17 cellular contexts compared by ENCODE assay signal in the genomic region with DNA sequence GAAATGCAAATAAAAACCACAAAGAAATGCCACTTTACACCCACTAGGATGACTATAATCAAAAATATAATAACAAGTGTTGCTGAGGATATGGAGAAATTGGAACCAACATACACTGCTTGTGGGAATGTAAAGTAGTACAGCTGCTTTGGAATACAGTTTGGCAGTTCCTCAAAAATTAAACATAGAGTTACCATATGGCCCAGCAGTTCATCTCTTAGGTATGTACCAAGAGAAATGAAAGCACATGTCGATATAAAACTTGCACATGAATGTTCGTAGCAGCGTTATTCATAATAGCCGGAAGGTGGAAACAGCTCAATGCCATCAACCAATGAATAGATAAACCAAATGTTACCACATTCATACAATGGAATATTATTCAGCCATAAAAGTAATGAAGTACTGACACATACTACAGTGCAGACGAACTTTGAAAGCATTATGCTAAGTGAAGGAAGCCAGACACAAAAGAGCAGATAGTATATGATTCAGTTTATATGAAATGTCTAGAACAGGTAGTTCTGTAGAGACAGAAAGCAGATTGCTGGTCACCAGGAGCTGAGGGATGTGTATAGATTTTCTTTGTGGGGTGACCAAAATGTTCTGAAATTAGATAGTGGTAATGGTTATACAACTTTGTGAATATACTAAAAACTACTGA. TPM values are rescaled to one million over a fixed set of nuclear protein-coding genes. Genes with fewer than 3 reads are reported as not detected.
DNase-seq lines count a peak whose midpoint lies in the region; ATAC-seq and TF ChIP-seq lines count a peak whose summit lies in the region.
"Had no signal": no experiment of that assay in that cellular context is flagged by ENCODE, and none has a peak within 500 bp of the region (broad histone marks: within the 10 kb centered on the region; RNA-seq: fewer than 3 reads in every experiment).

No MANE protein-coding gene starts in this region.

- no peak overlapping the region for H2AFZ ChIP-seq in fibroblast of lung (ENCODE audit: low read length)

- H3K4me1 ChIP-seq in cardiac muscle cell (ENCODE audit: low read depth) (peaks cover 3% of the 10 kb centered on the region), right atrium auricular region (peaks cover 0 to 9% of the 10 kb centered on the region in 2 donors), fibroblast of lung (ENCODE audit: control insufficient read depth, extremely low read depth, insufficient read depth, low read length) (peaks cover 5% of the 10 kb centered on the region), transverse colon (peaks cover 0 to 9% (median 4%) of the 10 kb centered on the region in 4 donors)

- ATAC-seq in GM19324 (IDR thresholded peaks at IDR 0.05; ENCODE audit: low FRiP score, unreplicated experiment) = no peak
- no peak for ATAC-seq in GM18502 (IDR thresholded peaks at IDR 0.05; ENCODE audit: poor library complexity, unreplicated experiment)
- ATAC-seq in GM21717 (IDR thresholded peaks at IDR 0.05; ENCODE audit: unreplicated experiment) = no peak
- ATAC-seq: A549; activated CD8-positive, alpha-beta T cell treated with anti-CD3 and anti-CD28 coated beads for 36 hours; activated T-cell treated with anti-CD3 and anti-CD28 coated beads, Interleukin-2, amount 50 U/mL, for 72 hours; effector memory CD8-positive, alpha-beta T cell; lower lobe of right lung; stimulated activated naive CD8-positive, alpha-beta T cell treated with anti-CD3 and anti-CD28 coated beads, Interleukin-15, amount 100 ng/mL, for 72 hours had no signal

- in situ Hi-C loops in transverse colon (cut with MboI; ENCODE audit: low pct_ligation_motif_present in 1 of 4, low pct_unique_long_range_greater_than_20kb in 1 of 4, low sequenced_read_pairs in 3 of 4) = loop anchor here in 1 of 4 donors (25.0 kb wide), 2 partner anchors 270 to 405 kb away; no protein-coding TSS in a partner anchor

- no peak for TF ChIP-seq EP300 in transverse colon (IDR thresholded peaks at IDR 0.05; ENCODE audit: low read depth)

- peak overlapping the region; percentile 24 for H3K27ac ChIP-seq in cardiac muscle cell
- H3K27ac ChIP-seq in right atrium auricular region = no peak overlapping the region
- H3K27ac ChIP-seq in fibroblast of lung (ENCODE audit: insufficient read depth, low read length) = no peak overlapping the region
- H3K27ac ChIP-seq in transverse colon = peak overlapping the region in 3 of 4 donors; percentile 9 to 44 (median 41)
- H3K27ac ChIP-seq: A549, lower lobe of right lung, VCaP had no signal

- DNase-seq in cardiac muscle cell (ENCODE audit: low read depth in 1 of 2, low spot score in 1 of 2) = peak in 1 of 2 donors; percentile 44
- DNase-seq in right atrium auricular region (ENCODE audit: low spot score) = no peak
- peak; percentile 40 for DNase-seq in NCI-H446 treated with DMSO at 0.1 percent for 48 hours (lab: John Stamatoyannopoulos, UW)
- peak; percentile 72 to 84 for DNase-seq in fibroblast of lung (ENCODE audit: low read depth in 2 of 2)
- DNase-seq in transverse colon = no peak
- DNase-seq: activated CD8-positive, alpha-beta T cell treated with anti-CD3 and anti-CD28 coated beads for 36 hours; activated T-cell treated with anti-CD3 and anti-CD28 coated beads, Interleukin-2, amount 50 U/mL, for 72 hours; CD4-positive, alpha-beta memory T cell; effector memory CD8-positive, alpha-beta T cell; lower lobe of right lung; NCI-H1436; stimulated activated naive CD8-positive, alpha-beta T cell treated with anti-CD3 and anti-CD28 coated beads, Interleukin-15, amount 100 ng/mL, for 72 hours had no signal

- no peaks in the 10 kb centered on the region for H3K27me3 ChIP-seq in cardiac muscle cell
- H3K27me3 ChIP-seq in right atrium auricular region = no peaks in the 10 kb centered on the region
- H3K27me3 ChIP-seq in fibroblast of lung (ENCODE audit: control insufficient read depth, insufficient read depth, low read length) = no peaks in the 10 kb centered on the region
- H3K27me3 ChIP-seq in transverse colon = no peaks in the 10 kb centered on the region

- TF ChIP-seq CTCF in cardiac muscle cell (IDR thresholded peaks at IDR 0.05; ENCODE audit: low read depth, low read length) = no peak
- TF ChIP-seq CTCF in right atrium auricular region (IDR thresholded peaks at IDR 0.05) = no peak
- TF ChIP-seq CTCF in fibroblast of lung (conservative IDR thresholded peaks at IDR 0.05 in 1 of 2, IDR thresholded peaks at IDR 0.05 in 1 of 2; ENCODE audit: low read depth in 1 of 2, low read length in 2 of 2) = no peak
- no peak for TF ChIP-seq CTCF in transverse colon (IDR thresholded peaks at IDR 0.05)

- H4K20me1 ChIP-seq in fibroblast of lung (ENCODE audit: control insufficient read depth, extremely low read depth, insufficient read depth, low read length) = no peaks in the 10 kb centered on the region

- 74 to 87% methylated on average over 5 of the region's 5 CpGs for WGBS in transverse colon (ENCODE audit: low coverage in 1 of 2), 2 donors

- H3K9me3 ChIP-seq in cardiac muscle cell (ENCODE audit: low read depth) = no peaks in the 10 kb centered on the region
- no peaks in the 10 kb centered on the region for H3K9me3 ChIP-seq in right atrium auricular region
- no peaks in the 10 kb centered on the region for H3K9me3 ChIP-seq in fibroblast of lung (ENCODE audit: control insufficient read depth, insufficient read depth, low read depth, low read length)
- H3K9me3 ChIP-seq in transverse colon = no peaks in the 10 kb centered on the region
- H3K9me3 ChIP-seq: A549, lower lobe of right lung had no signal

- H3K79me2 ChIP-seq in fibroblast of lung (ENCODE audit: control insufficient read depth, insufficient read depth, low read length) = no peaks in the 10 kb centered on the region

- no peak overlapping the region for H3K9ac ChIP-seq in fibroblast of lung (ENCODE audit: insufficient read depth, low read length)

- intact Hi-C loops in transverse colon (cut with DNase I; ENCODE audit: low total_unique reads) = no loop called here

- no peak overlapping the region for H3K4me2 ChIP-seq in fibroblast of lung (ENCODE audit: extremely low read depth, insufficient read depth, low read length)
- H3K4me2 ChIP-seq: A549 had no signal

- H3K4me3 ChIP-seq in cardiac muscle cell (no peak overlapping the region), right atrium auricular region (no peak overlapping the region), fibroblast of lung (replicated peaks in 1 of 4; ENCODE audit: control extremely low read depth in 1 of 4, insufficient read depth in 1 of 4, low read depth in 3 of 4, low read length in 4 of 4) (no peak overlapping the region), transverse colon (no peak overlapping the region)
- H3K4me3 ChIP-seq: A549, lower lobe of right lung had no signal

- H3K36me3 ChIP-seq in cardiac muscle cell = peaks cover 16% of the 10 kb centered on the region
- peaks cover 25% of the 10 kb centered on the region for H3K36me3 ChIP-seq in right atrium auricular region
- no peaks in the 10 kb centered on the region for H3K36me3 ChIP-seq in fibroblast of lung (ENCODE audit: control insufficient read depth, insufficient read depth, low read length)
- peaks cover 0 to 14% (median 4%) of the 10 kb centered on the region in 4 donors for H3K36me3 ChIP-seq in transverse colon

- no peak for TF ChIP-seq POLR2A in transverse colon (IDR thresholded peaks at IDR 0.05)

RNA-seq across cellular contexts. Expression of a gene that starts 12.4 kb away (rescaled TPM):
- 27.6 and 44.2 TPM in 2 replicates for total RNA-seq in cardiac muscle cell
- 35.9 and 36.6 TPM in 2 replicates for polyA plus RNA-seq in cardiac muscle cell
- 100 to 1,000 TPM; 115 to 258 TPM for total RNA-seq in right atrium auricular region
- total RNA-seq in fibroblast of lung = 40.8 and 64.7 TPM in 2 replicates
- polyA plus RNA-seq in fibroblast of lung = 68.5 and 79.7 TPM in 2 replicates
- 54.0 and 72.0 TPM in 2 replicates for polyA plus RNA-seq in fibroblast of lung (2012)
- 2.7 and 5.1 TPM in 2 replicates for polyA minus RNA-seq in fibroblast of lung (ENCODE audit: low replicate concordance)
- 10 to 100 TPM in 3 of 4 donors, 1 to 10 TPM in 1; 8.6 to 96.5 (median 73.1) TPM for total RNA-seq in transverse colon

RNA-seq across cellular contexts. Expression of a gene that starts 28.7 kb away (rescaled TPM):
- 19.2 and 22.5 TPM in 2 replicates for total RNA-seq in cardiac muscle cell
- 12.8 and 17.4 TPM in 2 replicates for polyA plus RNA-seq in cardiac muscle cell
- 1 to 10 TPM; 5.0 to 7.2 TPM for total RNA-seq in right atrium auricular region
- 6.4 and 8.8 TPM in 2 replicates for total RNA-seq in fibroblast of lung
- polyA plus RNA-seq in fibroblast of lung = 5.5 TPM in 2 replicates
- 3.8 and 4.7 TPM in 2 replicates for polyA plus RNA-seq in fibroblast of lung (2012)
- 0.20 and 2.0 TPM in 2 replicates for polyA minus RNA-seq in fibroblast of lung (ENCODE audit: low replicate concordance)
- 10 to 100 TPM in 1 of 4 donors, 1 to 10 TPM in 3; 1.2 to 10.2 (median 4.4) TPM for total RNA-seq in transverse colon

RNA-seq across cellular contexts. Expression of a gene that starts 28.8 kb away (rescaled TPM):
- 63.1 and 69.1 TPM in 2 replicates for total RNA-seq in cardiac muscle cell
- 20.4 and 26.2 TPM in 2 replicates for polyA plus RNA-seq in cardiac muscle cell
- total RNA-seq in right atrium auricular region = 10 to 100 TPM; 28.0 to 31.8 TPM
- total RNA-seq in fibroblast of lung = 28.2 and 34.5 TPM in 2 replicates
- polyA plus RNA-seq in fibroblast of lung = 32.7 and 40.3 TPM in 2 replicates
- 20.1 and 26.4 TPM in 2 replicates for polyA plus RNA-seq in fibroblast of lung (2012)
- 9.8 and 17.0 TPM in 2 replicates for polyA minus RNA-seq in fibroblast of lung (ENCODE audit: low replicate concordance)
- 10 to 100 TPM; 15.7 to 48.2 (median 35.7) TPM for total RNA-seq in transverse colon

Comparison
In these comparisons a context has a peak if more than half of its experiments do, and no peak if none do; other contexts are left out.
1. H3K27ac ChIP-seq: peak in cardiac muscle cell (single experiment) and transverse colon (3 of 4); none in right atrium auricular region (0 of 2) and fibroblast of lung (single experiment).
2. DNase-seq: peak in NCI-H446 treated with DMSO at 0.1 percent for 48 hours (single experiment) and fibroblast of lung (2 of 2); none in right atrium auricular region (single experiment) and transverse colon (single experiment).